ENCODE assay signal across 8 cellular contexts in the genomic region with DNA sequence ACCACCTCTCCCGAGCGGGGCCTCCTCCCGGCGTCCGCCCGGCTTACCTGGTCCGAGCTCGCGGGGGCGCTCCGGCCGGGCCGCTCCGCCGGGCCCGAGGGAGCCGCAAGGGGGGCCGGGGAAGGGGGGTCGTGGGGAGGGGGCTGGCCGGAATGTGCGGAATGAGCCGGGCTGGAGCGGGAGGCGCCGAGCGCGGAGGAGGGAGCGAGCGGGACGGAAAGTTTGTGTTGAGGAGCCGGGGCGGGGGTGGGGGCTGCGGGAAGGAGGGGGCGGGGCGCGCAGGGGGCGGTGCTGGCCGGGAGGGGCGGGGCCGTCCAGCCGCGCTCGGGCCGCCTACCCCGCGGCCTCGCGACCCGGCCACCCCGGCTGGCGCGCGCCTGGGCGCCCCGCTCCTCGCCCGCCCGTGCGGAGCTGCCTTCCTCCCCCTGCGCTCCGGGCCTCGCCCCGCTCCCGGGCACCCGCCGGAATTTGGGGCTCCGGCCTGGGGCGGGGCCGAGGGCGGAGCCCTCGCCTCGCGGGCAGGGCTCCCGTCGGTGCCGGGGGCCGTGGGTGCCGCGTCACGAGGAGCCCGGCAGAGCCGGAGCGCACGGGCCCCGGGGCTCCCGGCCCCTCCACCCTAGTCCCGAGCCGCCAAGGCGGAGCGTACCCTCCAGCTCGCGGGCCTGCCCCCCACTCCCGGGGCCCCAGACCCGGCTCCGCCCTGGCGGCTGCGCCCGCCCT. TPM values are rescaled to one million over a fixed set of nuclear protein-coding genes. Genes with fewer than 3 reads are reported as not detected.
DNase-seq lines count a peak whose midpoint lies in the region; ATAC-seq and TF ChIP-seq lines count a peak whose summit lies in the region.

TSS of gene TEAD3 (minus strand) at position 229 of the 720 bp plus-strand sequence.

- peak within 1 kb of the TSS; percentile 76 for H3K27ac ChIP-seq in SJSA1

- H3K9ac ChIP-seq in adipocyte (ENCODE audit: low read length) = peak within 1 kb of the TSS; percentile 90

- H3K9me3 Mint-ChIP-seq in CD14-positive monocyte = peaks cover 0 to 19% (median 8%) of the 10 kb centered on the region in 7 donors

- TF ChIP-seq CTCF in CD14-positive monocyte (IDR thresholded peaks at IDR 0.05) = no peak

- H3K4me3 Mint-ChIP-seq in CD14-positive monocyte = peak within 1 kb of the TSS; percentile 76 to 83

- no peak within 1 kb of the TSS for H3K27ac Mint-ChIP-seq in CD14-positive monocyte

- H3K4me1 ChIP-seq in SJSA1 (replicated peaks) (peaks cover 55% of the 10 kb centered on the region), adipocyte (ENCODE audit: control insufficient read depth, insufficient read depth, low read length) (peaks cover 27% of the 10 kb centered on the region)

- DNase-seq in CD14-positive monocyte (ENCODE audit: low spot score) (no peak), H4 (ENCODE audit: low spot score) (peak; percentile 41), SJSA1 (ENCODE audit: low read depth in 1 of 2, low spot score in 2 of 2) (peak in 1 of 2 experiments; percentile 74), adipocyte (ENCODE audit: low read depth) (peak; percentile 90), left ventricle myocardium superior (peak; percentile 82), renal cortical epithelial cell (ENCODE audit: low read depth) (no peak), NCI-H2107 treated with DMSO at 0.1 percent for 48 hours (lab: John Stamatoyannopoulos, UW; ENCODE audit: unreplicated experiment) (no peak)

- peaks cover 78 to 95% (median 81%) of the 10 kb centered on the region in 3 donors for H3K27me3 Mint-ChIP-seq in CD14-positive monocyte (ENCODE audit: low read depth in 3 of 3)

- H3K9me3 ChIP-seq in SJSA1 (replicated peaks) = no peaks in the 10 kb centered on the region
- no peaks in the 10 kb centered on the region for H3K9me3 ChIP-seq in adipocyte (ENCODE audit: control insufficient read depth, low read length)

- peak; percentile 64 for ATAC-seq in left ventricle myocardium superior
- no peak for ATAC-seq in HG02981 (IDR thresholded peaks at IDR 0.05; ENCODE audit: unreplicated experiment)

- H3K4me3 ChIP-seq in SJSA1 = peak within 1 kb of the TSS; percentile 84
- H3K4me3 ChIP-seq in adipocyte (ENCODE audit: low read length) = peak within 1 kb of the TSS; percentile 87

- H3K36me3 ChIP-seq in SJSA1 (peaks cover 19% of the 10 kb centered on the region), adipocyte (ENCODE audit: control insufficient read depth, insufficient read depth, low read length, severe bottlenecking) (no peaks in the 10 kb centered on the region)

- peaks cover 2 to 5% of the 10 kb centered on the region in 2 donors for H3K36me3 Mint-ChIP-seq in CD14-positive monocyte

- H3K4me1 Mint-ChIP-seq in CD14-positive monocyte = peaks cover 38% of the 10 kb centered on the region

- no peaks in the 10 kb centered on the region for H3K27me3 ChIP-seq in SJSA1 (replicated peaks)
- H3K27me3 ChIP-seq in adipocyte (replicated peaks; ENCODE audit: control insufficient read depth, insufficient read depth, low read length) = no peaks in the 10 kb centered on the region

- intact Hi-C loops in CD14-positive monocyte (cut with micrococcal nuclease) (no loop called here), left ventricle myocardium superior (cut with micrococcal nuclease) (no loop called here)

RNA-seq across cellular contexts. Expression of gene TEAD3, which starts in this region (rescaled TPM):
- not detected for polyA plus RNA-seq in CD14-positive monocyte
- total RNA-seq in H4 (2014; rRNA removed; shearing (Covaris generic)) = 4.1 and 7.1 TPM in 2 replicates
- 14.5 and 24.4 TPM in 2 replicates for total RNA-seq in SJSA1 (2014; rRNA removed; shearing (Covaris generic))
- total RNA-seq in left ventricle myocardium superior (30.4 TPM), renal cortical epithelial cell (3.6 and 10.2 TPM in 2 replicates)

Comparison
In these comparisons a context has a peak if more than half of its experiments do, and no peak if none do; other contexts are left out.
1. DNase-seq: peak in H4 (single experiment), adipocyte (single experiment) and left ventricle myocardium superior (single experiment); none in CD14-positive monocyte (single experiment), renal cortical epithelial cell (single experiment) and NCI-H2107 treated with DMSO at 0.1 percent for 48 hours (single experiment).